Comparison of ENCODE assay signal across 11 cellular contexts in genomic region chr4:689498-690122, GRCh38. TPM values are rescaled to one million over a fixed set of nuclear protein-coding genes. Genes with fewer than 3 reads are reported as not detected.
DNase-seq lines count a peak whose midpoint lies in the region; ATAC-seq and TF ChIP-seq lines count a peak whose summit lies in the region.
"Had no signal": no experiment of that assay in that cellular context is flagged by ENCODE, and none has a peak within 500 bp of the region (broad histone marks: within the 10 kb centered on the region; RNA-seq: fewer than 3 reads in every experiment).

No MANE protein-coding gene starts in this region.

- intact Hi-C loops in body of pancreas (cut with DNase I) (no loop called here), Caco-2 (cut with micrococcal nuclease; ENCODE audit: unreplicated experiment) (no loop called here)

- POLR2A ChIA-PET in Caco-2 (lab: Charles Lee) = no interaction called here

- H3K9ac ChIP-seq in ES-I3 (ENCODE audit: low read depth, low read length) (peak overlapping the region; percentile 56), iPS-20b (ENCODE audit: low read depth, low read length) (peak overlapping the region; percentile 55; the same call in 1 of the 2 replicates), skeletal muscle satellite cell (ENCODE audit: low read depth, low read length) (peak overlapping the region; percentile 62)

- H3K4me2 ChIP-seq in skeletal muscle satellite cell (ENCODE audit: low read length) = no peak overlapping the region

- H3K4me3 ChIP-seq in body of pancreas (no peak overlapping the region), iPS-20b (ENCODE audit: low read length) (peak overlapping the region; percentile 60), skeletal muscle satellite cell (ENCODE audit: low read length) (peak overlapping the region; percentile 56), Caco-2 (ENCODE audit: low read depth, low read length) (no peak overlapping the region)

- H3K36me3 Mint-ChIP-seq in Caco-2 (ENCODE audit: insufficient read depth, unreplicated experiment) (peaks cover 10% of the 10 kb centered on the region), nephron progenitor cell (ENCODE audit: low read depth) (no peaks in the 10 kb centered on the region)
- no peaks in the 10 kb centered on the region for H3K36me3 Mint-ChIP-seq in activated T-cell treated with anti-CD3 and anti-CD28 coated beads, Interleukin-2, amount 50 U/mL, for 24 hours (ENCODE audit: low read depth)

- CTCF ChIA-PET in Caco-2 (lab: Charles Lee) = no interaction called here

- H3K27me3 Mint-ChIP-seq in Caco-2 (ENCODE audit: insufficient read depth, unreplicated experiment) = no peaks in the 10 kb centered on the region
- H3K27me3 Mint-ChIP-seq in activated T-cell treated with anti-CD3 and anti-CD28 coated beads, Interleukin-2, amount 50 U/mL, for 24 hours = peaks cover 26% of the 10 kb centered on the region
- peaks cover 6% of the 10 kb centered on the region for H3K27me3 Mint-ChIP-seq in nephron progenitor cell (ENCODE audit: low read depth, poor library complexity)

- TF ChIP-seq CTCF in body of pancreas (IDR thresholded peaks at IDR 0.05) (no peak), Caco-2 (IDR thresholded peaks at IDR 0.05; ENCODE audit: insufficient read depth in 1 of 2, low read depth in 1 of 2, low read length in 1 of 2, severe bottlenecking in 1 of 2, unreplicated experiment in 1 of 2) (no peak), nephron progenitor cell (IDR thresholded peaks at IDR 0.05) (no peak)

- 79 to 80% methylated on average over 11 of the region's 11 CpGs for WGBS in body of pancreas, 2 donors

- H3K27ac Mint-ChIP-seq in Caco-2 (ENCODE audit: unreplicated experiment) (no peak overlapping the region), nephron progenitor cell (no peak overlapping the region)
- no peak overlapping the region for H3K27ac Mint-ChIP-seq in activated T-cell treated with anti-CD3 and anti-CD28 coated beads, Interleukin-2, amount 50 U/mL, for 24 hours
- H3K27ac Mint-ChIP-seq: activated T-helper 17 cell treated with anti-CD3 and anti-CD28 coated beads, Interleukin-2, amount 50 U/mL, for 72 hours had no signal

- H3K4me1 Mint-ChIP-seq in Caco-2 (ENCODE audit: low read depth, unreplicated experiment) (peaks cover 6% of the 10 kb centered on the region), nephron progenitor cell (peaks cover 45% of the 10 kb centered on the region)
- peaks cover 2% of the 10 kb centered on the region for H3K4me1 Mint-ChIP-seq in activated T-cell treated with anti-CD3 and anti-CD28 coated beads, Interleukin-2, amount 50 U/mL, for 24 hours (ENCODE audit: low read depth)
- H3K4me1 Mint-ChIP-seq: activated T-helper 17 cell treated with anti-CD3 and anti-CD28 coated beads, Interleukin-2, amount 50 U/mL, for 72 hours had no signal

- H3K27ac ChIP-seq in body of pancreas (peak overlapping the region; percentile 64 to 80 (median 78)), iPS-20b (ENCODE audit: low read length) (no peak overlapping the region)
- H3K27ac ChIP-seq: epithelial cell of prostate had no signal

- no peaks in the 10 kb centered on the region for H3K36me3 ChIP-seq in ES-I3 (ENCODE audit: insufficient read depth, low read length)
- no peaks in the 10 kb centered on the region for H3K36me3 ChIP-seq in body of pancreas (replicated peaks in 1 of 2; ENCODE audit: insufficient read depth in 1 of 2, low read depth in 2 of 2)
- no peaks in the 10 kb centered on the region for H3K36me3 ChIP-seq in iPS-20b (ENCODE audit: insufficient read depth, low read depth, low read length)
- H3K36me3 ChIP-seq in skeletal muscle satellite cell (ENCODE audit: insufficient read depth, low read length) = no peaks in the 10 kb centered on the region
- H3K36me3 ChIP-seq in Caco-2 (ENCODE audit: control insufficient read depth, insufficient read depth, low read length) = no peaks in the 10 kb centered on the region

- no TSS peak for BruUV-seq in Caco-2 (replicated peaks; lab: Mats Ljungman, UMichigan)

- H3K4me3 Mint-ChIP-seq in Caco-2 (ENCODE audit: unreplicated experiment) (no peak overlapping the region), nephron progenitor cell (no peak overlapping the region)
- H3K4me3 Mint-ChIP-seq in activated T-cell treated with anti-CD3 and anti-CD28 coated beads, Interleukin-2, amount 50 U/mL, for 24 hours = no peak overlapping the region
- H3K4me3 Mint-ChIP-seq: activated T-helper 17 cell treated with anti-CD3 and anti-CD28 coated beads, Interleukin-2, amount 50 U/mL, for 72 hours had no signal

- H3K27me3 ChIP-seq in body of pancreas (no peaks in the 10 kb centered on the region), iPS-20b (ENCODE audit: insufficient read depth, low read length) (peaks cover 19% of the 10 kb centered on the region; the same call in 1 of the 2 replicates), skeletal muscle satellite cell (ENCODE audit: control insufficient read depth, insufficient read depth, low read length) (peaks cover 9% of the 10 kb centered on the region), Caco-2 (replicated peaks; ENCODE audit: control insufficient read depth, insufficient read depth, low read length) (no peaks in the 10 kb centered on the region)

- no peaks in the 10 kb centered on the region for H3K9me3 ChIP-seq in ES-I3 (ENCODE audit: control insufficient read depth, insufficient read depth, low read length)
- no peaks in the 10 kb centered on the region for H3K9me3 ChIP-seq in body of pancreas
- H3K9me3 ChIP-seq in iPS-20b (ENCODE audit: insufficient read depth, low read depth, low read length) = 0 out of 2 replicates have a peak, but pooled peaks cover under 1% of the 10 kb centered on the region
- H3K9me3 ChIP-seq in skeletal muscle satellite cell (replicated peaks; ENCODE audit: low read length) = no peaks in the 10 kb centered on the region
- H3K9me3 ChIP-seq in Caco-2 = no peaks in the 10 kb centered on the region

- peaks cover 6% of the 10 kb centered on the region for H3K9me3 Mint-ChIP-seq in Caco-2 (ENCODE audit: unreplicated experiment)
- H3K9me3 Mint-ChIP-seq in activated T-cell treated with anti-CD3 and anti-CD28 coated beads, Interleukin-2, amount 50 U/mL, for 24 hours = no peaks in the 10 kb centered on the region
- peaks cover 3% of the 10 kb centered on the region for H3K9me3 Mint-ChIP-seq in nephron progenitor cell
- H3K9me3 Mint-ChIP-seq: activated T-helper 17 cell treated with anti-CD3 and anti-CD28 coated beads, Interleukin-2, amount 50 U/mL, for 72 hours had no signal

- DNase-seq in body of pancreas (no peak), Caco-2 (no peak), nephron progenitor cell (no peak)
- no peak for DNase-seq in activated T-cell treated with anti-CD3 and anti-CD28 coated beads, Interleukin-2, amount 50 U/mL, for 24 hours
- DNase-seq: MM.1S had no signal

- H3K4me1 ChIP-seq in ES-I3 (ENCODE audit: insufficient read depth, low read length) (peaks cover 7% of the 10 kb centered on the region; the same call in 1 of the 2 replicates), body of pancreas (peaks cover 27% of the 10 kb centered on the region), iPS-20b (ENCODE audit: insufficient read depth, low read length) (peaks cover 5% of the 10 kb centered on the region), skeletal muscle satellite cell (ENCODE audit: control insufficient read depth, insufficient read depth, low read length) (peaks cover 25% of the 10 kb centered on the region), Caco-2 (peaks cover 16% of the 10 kb centered on the region)

- ATAC-seq in body of pancreas (no peak), esophagus mucosa (no peak)

- TF ChIP-seq POLR2A in body of pancreas (IDR thresholded peaks at IDR 0.05) = no peak

RNA-seq across cellular contexts. Expression of gene SLC49A3, which starts 0.7 kb away (rescaled TPM):
- total RNA-seq in body of pancreas (1 to 10 TPM; 8.0 to 8.2 TPM), Caco-2 (2022) (0.20 TPM in 1 of 2 replicates, not detected in the other), esophagus mucosa (2.7 TPM)
- 10.5 and 10.6 TPM in 2 replicates for total RNA-seq in skeletal muscle satellite cell (2012; rRNA removed)

RNA-seq across cellular contexts. Expression of gene MYL5, which starts 15.3 kb away (rescaled TPM):
- 1 to 10 TPM; 3.0 to 6.0 TPM for total RNA-seq in body of pancreas
- 9.9 and 15.5 TPM in 2 replicates for total RNA-seq in skeletal muscle satellite cell (2012; rRNA removed)
- total RNA-seq in Caco-2 (2022) = 17.1 and 21.8 TPM in 2 replicates
- total RNA-seq in esophagus mucosa = 22.2 TPM

RNA-seq across cellular contexts. Expression of gene ATP5ME, which starts 15.5 kb away (rescaled TPM):
- 10 to 100 TPM; 20.2 to 37.9 TPM for total RNA-seq in body of pancreas
- 87.2 and 96.1 TPM in 2 replicates for total RNA-seq in skeletal muscle satellite cell (2012; rRNA removed)
- total RNA-seq in Caco-2 (2022) = 244 and 257 TPM in 2 replicates
- 344 TPM for total RNA-seq in esophagus mucosa

RNA-seq across cellular contexts. Expression of gene PCGF3, which starts 16.0 kb away (rescaled TPM):
- total RNA-seq in body of pancreas (10 to 100 TPM; 16.8 to 31.1 TPM), Caco-2 (2022) (36.6 and 38.0 TPM in 2 replicates), esophagus mucosa (30.5 TPM)
- total RNA-seq in skeletal muscle satellite cell (2012; rRNA removed) = 25.9 and 31.0 TPM in 2 replicates

Comparison
In these comparisons a context has a peak if more than half of its experiments do, and no peak if none do; other contexts are left out.
1. H3K4me3 ChIP-seq: peak in iPS-20b (single experiment) and skeletal muscle satellite cell (single experiment); none in body of pancreas (0 of 2) and Caco-2 (single experiment).
2. Peak in every context shown above with its lines, with median percentiles within 50 percentile points of each other: H3K9ac ChIP-seq.